ENCODE assay signal across 19 cellular contexts in genomic region chr5:135429886-135430437, GRCh38. TPM values are rescaled to one million over a fixed set of nuclear protein-coding genes. Genes with fewer than 3 reads are reported as not detected.
A peak's percentile ranks its signal among the peaks of the same experiment; 100 is the strongest.
DNase-seq lines count a peak whose midpoint lies in the region; ATAC-seq and TF ChIP-seq lines count a peak whose summit lies in the region.
"Had no signal": no experiment of that assay in that cellular context is flagged by ENCODE, and none has a peak within 500 bp of the region (broad histone marks: within the 10 kb centered on the region; RNA-seq: fewer than 3 reads in every experiment).

No MANE protein-coding gene starts in this region.

- ATAC-seq in heart right ventricle (no peak), left ventricle myocardium superior (peak; percentile 6), GM18519 (IDR thresholded peaks at IDR 0.05; ENCODE audit: low FRiP score, unreplicated experiment) (no peak)
- no peak for ATAC-seq in activated naive CD8-positive, alpha-beta T cell treated with anti-CD3 and anti-CD28 coated beads, Interleukin-2, amount 50 U/mL, for 24 hours
- ATAC-seq: Panc1 had no signal

- 66 to 74% methylated on average over 10 of the region's 10 CpGs for WGBS in heart right ventricle, 2 donors

- intact Hi-C loops in heart right ventricle (cut with DNase I) = loop anchor here in 5 of 10 donors (5.0 to 10.0 kb wide), 4 partner anchors 73 to 185 kb away; no protein-coding TSS in a partner anchor
- intact Hi-C loops in left ventricle myocardium superior (cut with micrococcal nuclease) = no loop called here

- TF ChIP-seq CTCF in heart right ventricle (IDR thresholded peaks at IDR 0.05) = no peak
- TF ChIP-seq CTCF in right atrium auricular region (IDR thresholded peaks at IDR 0.05) = no peak
- TF ChIP-seq CTCF in osteoblast (IDR thresholded peaks at IDR 0.05; ENCODE audit: extremely low read depth, low read depth, low read length) = no peak

- no peaks in the 10 kb centered on the region for H3K27me3 ChIP-seq in heart right ventricle
- H3K27me3 ChIP-seq in right atrium auricular region = no peaks in the 10 kb centered on the region
- no peaks in the 10 kb centered on the region for H3K27me3 ChIP-seq in osteoblast (ENCODE audit: insufficient read depth, low read length)

- peaks cover 4% of the 10 kb centered on the region for H3K27me3 Mint-ChIP-seq in activated naive CD8-positive, alpha-beta T cell treated with anti-CD3 and anti-CD28 coated beads, Interleukin-2, amount 50 U/mL, for 24 hours

- H3K4me2 ChIP-seq in osteoblast (ENCODE audit: insufficient read depth, low read length) = no peak overlapping the region

- H3K36me3 ChIP-seq in heart right ventricle = no peaks in the 10 kb centered on the region
- H3K36me3 ChIP-seq in right atrium auricular region = no peaks in the 10 kb centered on the region
- no peaks in the 10 kb centered on the region for H3K36me3 ChIP-seq in osteoblast (ENCODE audit: insufficient read depth, low read length)

- H3K27ac ChIP-seq in heart right ventricle (peak overlapping the region in 7 of 10 donors; percentile 9 to 52 (median 15)), right atrium auricular region (no peak overlapping the region), osteoblast (ENCODE audit: low read depth, low read length) (no peak overlapping the region)

- H3K9me3 ChIP-seq in heart right ventricle (peaks cover 0 to 14% (median 7%) of the 10 kb centered on the region in 11 donors), right atrium auricular region (peaks cover 0 to 8% of the 10 kb centered on the region in 2 donors), osteoblast (ENCODE audit: low read depth, low read length) (peaks cover 5% of the 10 kb centered on the region)

- no peak overlapping the region for H3K4me3 ChIP-seq in heart right ventricle
- H3K4me3 ChIP-seq in right atrium auricular region = no peak overlapping the region
- H3K4me3 ChIP-seq in osteoblast (ENCODE audit: insufficient read depth, low read length) = no peak overlapping the region

- H3K9me3 Mint-ChIP-seq in activated naive CD8-positive, alpha-beta T cell treated with anti-CD3 and anti-CD28 coated beads, Interleukin-2, amount 50 U/mL, for 24 hours = peaks cover 7% of the 10 kb centered on the region

- H3K4me1 Mint-ChIP-seq in activated naive CD8-positive, alpha-beta T cell treated with anti-CD3 and anti-CD28 coated beads, Interleukin-2, amount 50 U/mL, for 24 hours = peaks cover 2% of the 10 kb centered on the region

- H3K27ac Mint-ChIP-seq in activated naive CD8-positive, alpha-beta T cell treated with anti-CD3 and anti-CD28 coated beads, Interleukin-2, amount 50 U/mL, for 24 hours = no peak overlapping the region
- H3K27ac Mint-ChIP-seq: HFFc6 had no signal

- no peaks in the 10 kb centered on the region for H3K79me2 ChIP-seq in osteoblast (ENCODE audit: insufficient read depth, low read length)

- no peak overlapping the region for H3K4me3 Mint-ChIP-seq in activated naive CD8-positive, alpha-beta T cell treated with anti-CD3 and anti-CD28 coated beads, Interleukin-2, amount 50 U/mL, for 24 hours
- H3K4me3 Mint-ChIP-seq: HFFc6 had no signal

- no peaks in the 10 kb centered on the region for H4K20me1 ChIP-seq in osteoblast (ENCODE audit: insufficient read depth, low read length)

- peaks cover 3 to 59% (median 22%) of the 10 kb centered on the region in 9 donors for H3K4me1 ChIP-seq in heart right ventricle
- H3K4me1 ChIP-seq in right atrium auricular region = peaks cover 0 to 23% of the 10 kb centered on the region in 2 donors
- H3K4me1 ChIP-seq in osteoblast (ENCODE audit: insufficient read depth, low read length) = peaks cover 30% of the 10 kb centered on the region

- no peaks in the 10 kb centered on the region for H3K36me3 Mint-ChIP-seq in activated naive CD8-positive, alpha-beta T cell treated with anti-CD3 and anti-CD28 coated beads, Interleukin-2, amount 50 U/mL, for 24 hours (ENCODE audit: low read depth)

- H2AFZ ChIP-seq in osteoblast (ENCODE audit: low read length) = no peak overlapping the region

- DNase-seq in heart right ventricle = no peak
- no peak for DNase-seq in right atrium auricular region (ENCODE audit: low spot score)
- DNase-seq in left ventricle myocardium superior = no peak
- DNase-seq in osteoblast (ENCODE audit: insufficient read length, low spot score, missing footprints) = peak; percentile 35
- no peak for DNase-seq in activated effector memory CD4-positive, alpha-beta T cell treated with Interleukin-2 at 50 U/mL for 16 hours
- no peak for DNase-seq in T1000 (lab: John Stamatoyannopoulos, UW)
- no peak for DNase-seq in activated naive CD8-positive, alpha-beta T cell treated with anti-CD3 and anti-CD28 coated beads, Interleukin-2, amount 50 U/mL, for 24 hours
- DNase-seq: C1 segment of cervical spinal cord, Caco-2, DMS153, EL, HFFc6, NCI-H1048, NCI-H1436 treated with DMSO at 0.1 percent for 48 hours, SHP77 had no signal

RNA-seq across cellular contexts. Expression of gene DCANP1, which starts 17.2 kb away (rescaled TPM):
- total RNA-seq in heart right ventricle (not detected), right atrium auricular region (not detected), left ventricle myocardium superior (not detected), osteoblast (not detected in 2 replicates)
- polyA plus RNA-seq in heart right ventricle = not detected
- total RNA-seq: Caco-2, H4, HFFc6, MCF 10A had no signal

RNA-seq across cellular contexts. Expression of gene TIFAB, which starts 22.2 kb away (rescaled TPM):
- 1 to 10 TPM in 1 of 10 donors, under 1 TPM in 2, not detected in 7; 0.04 to 1.7 (median 0.05) TPM for total RNA-seq in heart right ventricle
- under 1 TPM in 1 of 2 donors, not detected in 1; under 0.01 TPM for polyA plus RNA-seq in heart right ventricle
- total RNA-seq in right atrium auricular region = not detected
- total RNA-seq in left ventricle myocardium superior = not detected
- total RNA-seq in osteoblast = not detected in 2 replicates
- total RNA-seq: Caco-2, H4, HFFc6, MCF 10A had no signal

RNA-seq across cellular contexts. Expression of gene MACROH2A1, which starts 30.9 kb away (rescaled TPM):
- total RNA-seq in heart right ventricle (100 to 1,000 TPM in 4 of 10 donors, 10 to 100 TPM in 6; 80.0 to 125 (median 98.0) TPM), right atrium auricular region (100 to 1,000 TPM; 149 to 179 TPM), left ventricle myocardium superior (119 TPM), osteoblast (150 and 162 TPM in 2 replicates)
- 100 to 1,000 TPM; 124 to 152 TPM for polyA plus RNA-seq in heart right ventricle

Comparison
In these comparisons a context has a peak if more than half of its experiments do, and no peak if none do; other contexts are left out.
1. H3K27ac ChIP-seq: peak in heart right ventricle (7 of 10); none in right atrium auricular region (0 of 2) and osteoblast (single experiment).